ENCODE assay signal across 8 cellular contexts in the genomic region with DNA sequence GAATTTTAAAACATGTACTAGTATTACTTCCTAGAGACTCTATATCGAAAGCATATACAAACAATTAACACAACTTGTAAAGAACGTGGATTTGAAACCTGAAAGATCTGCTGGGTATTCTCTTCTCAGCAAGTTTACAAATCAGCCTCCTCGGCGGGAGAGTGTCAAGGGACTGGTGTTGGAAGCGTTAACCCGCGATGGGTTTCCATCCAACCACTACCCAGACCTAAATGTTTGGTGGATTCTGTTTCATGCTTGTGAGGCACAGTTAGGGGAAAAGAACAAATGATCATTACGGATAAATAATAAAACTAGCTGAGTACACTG. TPM values are rescaled to one million over a fixed set of nuclear protein-coding genes. Genes with fewer than 3 reads are reported as not detected.
A peak's percentile ranks its signal among the peaks of the same experiment; 100 is the strongest.
DNase-seq lines count a peak whose midpoint lies in the region; ATAC-seq and TF ChIP-seq lines count a peak whose summit lies in the region.

No MANE protein-coding gene starts in this region.

- H3K4me3 Mint-ChIP-seq in memory B cell: peak overlapping the region; percentile 92

- peaks cover 2% of the 10 kb centered on the region for H3K36me3 Mint-ChIP-seq in memory B cell

- H3K27ac Mint-ChIP-seq in memory B cell: peak overlapping the region; percentile 99

- no peak for TF ChIP-seq CTCF in choroid plexus epithelial cell (conservative IDR thresholded peaks at IDR 0.05; ENCODE audit: low read depth, low read length)

- H3K9me3 ChIP-seq in SK-N-MC (ENCODE audit: low read depth, low read length): no peaks in the 10 kb centered on the region

- peak overlapping the region; percentile 87 for H3K9ac ChIP-seq in SK-N-MC (ENCODE audit: insufficient read length)

- ATAC-seq in GM18519 (IDR thresholded peaks at IDR 0.05; ENCODE audit: low FRiP score, unreplicated experiment): peak; percentile 6
- peak; percentile 21 for ATAC-seq in HG03060 (IDR thresholded peaks at IDR 0.05; ENCODE audit: low read depth, unreplicated experiment)
- peak; percentile 1 for ATAC-seq in memory B cell (ENCODE audit: low read depth)

- no peaks in the 10 kb centered on the region for H3K27me3 Mint-ChIP-seq in memory B cell

- H3K4me3 ChIP-seq in SK-N-MC (peak overlapping the region; percentile 92), choroid plexus epithelial cell (ENCODE audit: low read depth, low read length) (peak overlapping the region; percentile 77)

- H3K4me1 Mint-ChIP-seq in memory B cell: peaks cover 8% of the 10 kb centered on the region

- DNase-seq in AG08395 (ENCODE audit: low spot score): peak; percentile 35
- DNase-seq in SK-N-MC (ENCODE audit: low read depth, low spot score): peak; percentile 26
- DNase-seq in choroid plexus epithelial cell (ENCODE audit: low read depth): peak; percentile 70
- DNase-seq in memory B cell (ENCODE audit: low spot score in 2 of 2): no peak
- DNase-seq in stromal cell of bone marrow (ENCODE audit: low read depth): peak; percentile 25
- DNase-seq in H4 (ENCODE audit: low spot score): no peak

- H3K9me3 Mint-ChIP-seq in memory B cell: no peaks in the 10 kb centered on the region

- no peaks in the 10 kb centered on the region for H3K36me3 ChIP-seq in SK-N-MC (ENCODE audit: insufficient read depth, low read length)

- H3K27ac ChIP-seq in SK-N-MC: peak overlapping the region; percentile 76

RNA-seq across cellular contexts. Expression of a gene that starts 0.8 kb away (rescaled TPM):
- 8.6 and 10.2 TPM in 2 replicates for total RNA-seq in H4 (2014; rRNA removed; shearing (Covaris generic))

RNA-seq across cellular contexts. Expression of a gene that starts 58.4 kb away (rescaled TPM):
- 47.2 and 52.4 TPM in 2 replicates for total RNA-seq in H4 (2014; rRNA removed; shearing (Covaris generic))

Comparison
In these comparisons a context has a peak if more than half of its experiments do, and no peak if none do; other contexts are left out.
1. DNase-seq: peak in AG08395 (single experiment), SK-N-MC (single experiment), choroid plexus epithelial cell (single experiment) and stromal cell of bone marrow (single experiment); none in memory B cell (0 of 2) and H4 (single experiment).
2. Peak in every context shown above with its lines, with median percentiles within 50 percentile points of each other: ATAC-seq.